8 cellular contexts compared by ENCODE assay signal in genomic region chr19:39125554-39126311, GRCh38. TPM values are rescaled to one million over a fixed set of nuclear protein-coding genes. Genes with fewer than 3 reads are reported as not detected.
DNase-seq lines count a peak whose midpoint lies in the region; ATAC-seq and TF ChIP-seq lines count a peak whose summit lies in the region.

Gene PAK4, plus strand, starts transcription at chr19:39125786. Its CDS starts 43,768 bp downstream, at chr19:39169554.

- peak; percentile 82 for TF ChIP-seq POLR2A in Raji (IDR thresholded peaks at IDR 0.05; ENCODE audit: insufficient read depth, low read depth, low read length)

- TF ChIP-seq CTCF in Loucy (conservative IDR thresholded peaks at IDR 0.05; ENCODE audit: low read length): no peak
- no peak for TF ChIP-seq CTCF in fibroblast of mammary gland (conservative IDR thresholded peaks at IDR 0.05; ENCODE audit: control insufficient read depth, insufficient read depth, low read depth, low read length)
- no peak for TF ChIP-seq CTCF in natural killer cell (IDR thresholded peaks at IDR 0.05)

- H3K27ac Mint-ChIP-seq in natural killer cell: peak within 1 kb of the TSS; percentile 95 to 100

- ATAC-seq in natural killer cell: peak; percentile 96 to 98 (median 97)

- intact Hi-C loops in natural killer cell (cut with micrococcal nuclease): loop anchor here (2.0 kb wide), 1 partner anchor 285 kb away; no protein-coding TSS in a partner anchor

- peak within 1 kb of the TSS; percentile 94 for H3K4me2 ChIP-seq in Loucy (ENCODE audit: low read depth, low read length, poor library complexity, severe bottlenecking)

- H3K27me3 Mint-ChIP-seq in natural killer cell (ENCODE audit: low read depth in 2 of 2): peaks cover 0 to 4% of the 10 kb centered on the region in 2 donors

- H3K79me2 ChIP-seq in Loucy (ENCODE audit: insufficient read depth, low read length): peaks cover 49% of the 10 kb centered on the region

- H3K27me3 ChIP-seq in Loucy (ENCODE audit: insufficient read depth, low read length, poor library complexity, severe bottlenecking): no peaks in the 10 kb centered on the region

- H3K4me1 Mint-ChIP-seq in natural killer cell: peaks cover 20 to 33% of the 10 kb centered on the region in 2 donors

- H3K9ac ChIP-seq in Loucy (ENCODE audit: low read depth, low read length, poor library complexity, severe bottlenecking): peak within 1 kb of the TSS; percentile 94

- peaks cover 27% of the 10 kb centered on the region for H4K20me1 ChIP-seq in Loucy (ENCODE audit: insufficient read depth, low read length, poor library complexity, severe bottlenecking)

- H3K4me3 Mint-ChIP-seq in natural killer cell: peak within 1 kb of the TSS; percentile 98

- no peaks in the 10 kb centered on the region for H3K36me3 ChIP-seq in Loucy (ENCODE audit: insufficient read depth, low read length)

- H3K9me2 ChIP-seq in Loucy (replicated peaks; ENCODE audit: low read depth, low read length): no peaks in the 10 kb centered on the region

- DNase-seq in EH (ENCODE audit: low read depth): peak; percentile 98
- DNase-seq in H4 (ENCODE audit: low spot score): peak; percentile 99
- DNase-seq in activated T-helper 9 cell treated with anti-CD3 and anti-CD28 coated beads, Interleukin-2, amount 50 U/mL, for 16 hours (ENCODE audit: low read depth): peak; percentile 96
- peak; percentile 96 for DNase-seq in fibroblast of mammary gland (ENCODE audit: low read depth)
- DNase-seq in natural killer cell: peak; percentile 97
- DNase-seq in stimulated activated naive CD4-positive, alpha-beta T cell treated with Interleukin-2 at 50 U/mL for 16 hours (lab: John Stamatoyannopoulos, UW): peak; percentile 98

- no peaks in the 10 kb centered on the region for H3F3A ChIP-seq in Loucy (ENCODE audit: low read depth)

- H3K4me1 ChIP-seq in Loucy (ENCODE audit: insufficient read depth, low read length, poor library complexity, severe bottlenecking): peaks cover 32% of the 10 kb centered on the region

- no peaks in the 10 kb centered on the region for H3K9me3 Mint-ChIP-seq in natural killer cell

- H3K9me3 ChIP-seq in Loucy (ENCODE audit: insufficient read depth, low read depth, low read length): no peaks in the 10 kb centered on the region

- H3K4me3 ChIP-seq in Loucy (ENCODE audit: low read length, poor library complexity, severe bottlenecking): peak within 1 kb of the TSS; percentile 94
- H3K4me3 ChIP-seq in fibroblast of mammary gland (ENCODE audit: control insufficient read depth, low read depth, low read length): peak within 1 kb of the TSS; percentile 70

- H3K36me3 Mint-ChIP-seq in natural killer cell: no peaks in the 10 kb centered on the region

- peak within 1 kb of the TSS; percentile 85 for H2AFZ ChIP-seq in Loucy (ENCODE audit: low read length)

RNA-seq across cellular contexts. Expression of gene PAK4, which starts in this region (rescaled TPM):
- 10.6 and 13.2 TPM in 2 replicates for total RNA-seq in H4 (2014; rRNA removed; shearing (Covaris generic))
- total RNA-seq in natural killer cell: 10 to 100 TPM in 2 of 3 donors, 1 to 10 TPM in 1; 6.7 to 13.4 (median 11.8) TPM

Comparison
In these comparisons a context has a peak if more than half of its experiments do, and no peak if none do; other contexts are left out.
1. Peak in every context shown above with its lines: DNase-seq, ATAC-seq and H3K4me3 ChIP-seq.